Comparison of ENCODE assay signal across 17 cellular contexts in the genomic region with DNA sequence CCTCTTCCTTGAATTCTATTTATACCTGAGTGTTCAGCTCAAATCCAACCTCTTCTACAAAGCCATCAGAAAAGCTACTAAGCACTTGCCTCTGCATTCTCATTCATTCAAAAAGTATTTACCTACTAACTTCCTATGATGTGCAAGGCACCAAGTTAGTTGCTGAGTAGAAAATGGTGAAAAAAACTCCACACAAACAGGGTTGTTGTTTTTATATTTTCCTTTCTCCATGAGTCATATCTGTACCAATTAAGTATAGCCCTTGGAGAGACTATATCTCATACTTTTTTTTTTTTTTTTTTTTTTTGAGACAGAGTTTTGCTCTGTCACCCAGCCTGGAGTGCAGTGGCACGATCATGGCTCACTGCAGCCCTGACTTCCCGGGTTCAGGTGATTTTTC.
"Had no signal": no experiment of that assay in that cellular context is flagged by ENCODE, and none has a peak within 500 bp of the region (broad histone marks: within the 10 kb centered on the region; RNA-seq: fewer than 3 reads in every experiment).

No MANE protein-coding gene starts in this region.

- H3K4me3 ChIP-seq: neural progenitor cell, tibial nerve had no signal

- H3K27me3 ChIP-seq: neural progenitor cell, tibial nerve had no signal

- H3K9ac ChIP-seq: neural progenitor cell, parathyroid adenoma had no signal

- H3K27ac ChIP-seq: neural progenitor cell, parathyroid adenoma, tibial nerve had no signal

- H3K4me1 Mint-ChIP-seq: activated naive CD8-positive, alpha-beta T cell treated with anti-CD3 and anti-CD28 coated beads, Interleukin-2, amount 50 U/mL, for 24 hours had no signal

- FAIRE-seq: keratinocyte had no signal

- DNase-seq: activated CD4-positive, CD25-positive, alpha-beta regulatory T cell treated with anti-CD3 and anti-CD28 coated beads, Interleukin-2, amount 50 U/mL, for 72 hours; activated naive CD4-positive, alpha-beta T cell treated with anti-CD3 and anti-CD28 coated beads for 36 hours; activated naive CD8-positive, alpha-beta T cell treated with anti-CD3 and anti-CD28 coated beads, Interleukin-2, amount 50 U/mL, for 24 hours; activated T-cell treated with anti-CD3 and anti-CD28 coated beads, Interleukin-2, amount 50 U/mL, for 1 hour; aorta; dermis blood vessel endothelial cell; retina; stimulated activated CD4-positive, alpha-beta T cell treated with anti-CD3 and anti-CD28 coated beads, Interleukin-4, amount 100 ng/mL, for 24 hours; stimulated activated naive CD4-positive, alpha-beta T cell treated with Interleukin-2 at 50 U/mL for 16 hours; substantia nigra had no signal

- H3K4me2 ChIP-seq: neural progenitor cell had no signal

- H3K36me3 ChIP-seq: neural progenitor cell had no signal

- H2AFZ ChIP-seq: neural progenitor cell, parathyroid adenoma had no signal

- H3K27ac Mint-ChIP-seq: activated naive CD4-positive, alpha-beta T cell treated with anti-CD3 and anti-CD28 coated beads for 36 hours; activated naive CD8-positive, alpha-beta T cell treated with anti-CD3 and anti-CD28 coated beads, Interleukin-2, amount 50 U/mL, for 24 hours; activated T-helper 2 cell treated with anti-CD3 and anti-CD28 coated beads, Interferon-gamma antibody, Interleukin-2, Interleukin-4, amounts not matched to agents 10 μg/mL and 5 μg/mL and 100 μg/mL, durations not matched to agents 14 hours and 24 hours and 36 hours; neural progenitor cell had no signal

- ATAC-seq: activated naive CD8-positive, alpha-beta T cell treated with anti-CD3 and anti-CD28 coated beads, Interleukin-2, amount 50 U/mL, for 24 hours; esophagus mucosa; left lobe of liver had no signal

- H3K4me3 Mint-ChIP-seq: activated naive CD4-positive, alpha-beta T cell treated with anti-CD3 and anti-CD28 coated beads for 36 hours; activated naive CD8-positive, alpha-beta T cell treated with anti-CD3 and anti-CD28 coated beads, Interleukin-2, amount 50 U/mL, for 24 hours; neural progenitor cell had no signal

- H3K9me3 Mint-ChIP-seq: activated T-helper 2 cell treated with anti-CD3 and anti-CD28 coated beads, Interferon-gamma antibody, Interleukin-2, Interleukin-4, amounts not matched to agents 10 μg/mL and 5 μg/mL and 100 μg/mL, durations not matched to agents 14 hours and 24 hours and 36 hours had no signal
